In the genomic region with DNA sequence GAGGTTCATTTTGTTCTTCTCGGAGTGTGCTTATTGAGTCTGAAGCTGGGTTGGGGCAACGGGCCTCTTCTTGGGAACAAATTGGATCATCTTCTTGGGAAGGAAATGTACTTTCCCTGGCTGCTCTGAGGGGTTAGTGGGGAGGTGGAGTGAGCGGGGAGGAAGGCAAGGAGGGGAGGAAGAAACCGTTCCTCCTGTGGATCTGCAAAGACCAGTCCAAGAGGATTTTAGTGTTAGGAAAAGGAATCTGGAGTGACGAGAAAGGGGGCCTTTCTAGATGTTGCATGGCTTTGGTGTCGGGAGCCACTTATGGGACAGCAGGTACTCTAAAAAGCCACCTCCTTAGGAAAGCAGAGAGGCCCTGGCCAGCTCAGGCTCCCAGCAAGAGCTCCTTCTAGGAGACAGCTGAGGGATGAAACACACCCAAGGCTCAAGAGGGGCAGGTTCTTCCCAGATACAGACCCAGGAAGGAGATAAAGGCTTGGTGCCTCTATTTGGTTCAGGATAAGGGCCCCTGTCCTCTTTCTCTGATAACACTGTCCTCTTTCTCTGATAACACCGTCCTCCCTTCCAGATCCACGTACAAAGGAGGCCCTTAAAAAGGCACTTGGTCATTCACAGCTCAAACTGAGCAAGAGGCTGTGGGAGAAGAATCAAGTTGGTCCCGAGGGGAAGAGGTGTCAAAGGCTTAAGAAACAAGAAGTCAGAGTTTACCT, we compare ENCODE assay signal across 11 cellular contexts. TPM values are rescaled to one million over a fixed set of nuclear protein-coding genes. Genes with fewer than 3 reads are reported as not detected.
DNase-seq lines count a peak whose midpoint lies in the region; ATAC-seq and TF ChIP-seq lines count a peak whose summit lies in the region.
"Had no signal": no experiment of that assay in that cellular context is flagged by ENCODE, and none has a peak within 500 bp of the region (broad histone marks: within the 10 kb centered on the region; RNA-seq: fewer than 3 reads in every experiment).

No MANE protein-coding gene starts in this region.

- H3K23ac ChIP-seq in mesendoderm (ENCODE audit: low read length) = no peak overlapping the region

- no peak for ATAC-seq in stimulated activated naive CD8-positive, alpha-beta T cell treated with anti-CD3 and anti-CD28 coated beads, Interleukin-15, amount 100 ng/mL, for 72 hours

- H2AK5ac ChIP-seq in mesendoderm (ENCODE audit: low read length) = no peak overlapping the region

- H2BK5ac ChIP-seq in mesendoderm (ENCODE audit: low read length) = no peak overlapping the region

- H3K4me1 ChIP-seq in mesendoderm (ENCODE audit: control insufficient read depth, low read depth, low read length) = peaks cover 10% of the 10 kb centered on the region
- H3K4me1 ChIP-seq in subcutaneous abdominal adipose tissue (ENCODE audit: control insufficient read depth in 5 of 5, insufficient read depth in 5 of 5, low read length in 5 of 5) = peaks cover 12 to 52% (median 39%) of the 10 kb centered on the region in 5 donors

- peaks cover 19% of the 10 kb centered on the region for H3K27me3 ChIP-seq in mesendoderm (ENCODE audit: insufficient read depth, low read length, poor library complexity)
- H3K27me3 ChIP-seq in subcutaneous abdominal adipose tissue (ENCODE audit: control insufficient read depth in 5 of 5, insufficient read depth in 4 of 5, low read length in 5 of 5) = peaks cover 0 to 15% (median 0%) of the 10 kb centered on the region in 5 donors

- H3K4me2 ChIP-seq in mesendoderm (ENCODE audit: low read length) = peak overlapping the region; percentile 67

- no peaks in the 10 kb centered on the region for H3K9me3 ChIP-seq in subcutaneous abdominal adipose tissue (ENCODE audit: control insufficient read depth in 5 of 5, low read length in 5 of 5)

- no peak overlapping the region for H3K27ac Mint-ChIP-seq in stimulated activated naive CD8-positive, alpha-beta T cell treated with anti-CD3 and anti-CD28 coated beads, Interleukin-15, amount 100 ng/mL, for 72 hours

- peak overlapping the region; percentile 55 for H3K4me3 ChIP-seq in epithelial cell of proximal tubule (ENCODE audit: low read depth, low read length)
- peak overlapping the region; percentile 18 for H3K4me3 ChIP-seq in mesendoderm (ENCODE audit: low read length)
- peak overlapping the region; percentile 54 to 74 (median 69) for H3K4me3 ChIP-seq in subcutaneous abdominal adipose tissue (ENCODE audit: low read depth in 1 of 5, low read length in 5 of 5)

- no peak for TF ChIP-seq CTCF in epithelial cell of proximal tubule (conservative IDR thresholded peaks at IDR 0.05; ENCODE audit: low read depth, low read length)
- TF ChIP-seq CTCF in RWPE1 (conservative IDR thresholded peaks at IDR 0.05; ENCODE audit: low read depth) = no peak

- no peak overlapping the region for H2BK15ac ChIP-seq in mesendoderm (replicated peaks; ENCODE audit: low read depth)

- H3K9ac ChIP-seq in mesendoderm (ENCODE audit: low read length) (peak overlapping the region; percentile 52), subcutaneous abdominal adipose tissue (ENCODE audit: low read length in 5 of 5) (peak overlapping the region; percentile 69 to 93 (median 77))

- DNase-seq in NCI-H69 (lab: John Stamatoyannopoulos, UW) (peak; percentile 1), epithelial cell of proximal tubule (ENCODE audit: low read depth) (no peak), mesendoderm (peak; percentile 61), RWPE1 (ENCODE audit: low spot score) (no peak), 8988T (no peak), DMS53 treated with DMSO at 0.1 percent for 48 hours (lab: John Stamatoyannopoulos, UW; ENCODE audit: unreplicated experiment) (no peak)
- DNase-seq in stimulated activated naive CD8-positive, alpha-beta T cell treated with anti-CD3 and anti-CD28 coated beads, Interleukin-15, amount 100 ng/mL, for 72 hours = no peak
- DNase-seq: activated naive CD4-positive, alpha-beta T cell; KBM-7 had no signal

- no peaks in the 10 kb centered on the region for H3K4me1 Mint-ChIP-seq in stimulated activated naive CD8-positive, alpha-beta T cell treated with anti-CD3 and anti-CD28 coated beads, Interleukin-15, amount 100 ng/mL, for 72 hours

- H3K79me1 ChIP-seq in mesendoderm (ENCODE audit: low read length) = no peaks in the 10 kb centered on the region

- H3K18ac ChIP-seq in mesendoderm (ENCODE audit: low read length) = no peak overlapping the region

- peak overlapping the region; percentile 58 for H3K56ac ChIP-seq in mesendoderm (ENCODE audit: low read length)

- H3K9me3 Mint-ChIP-seq in stimulated activated naive CD8-positive, alpha-beta T cell treated with anti-CD3 and anti-CD28 coated beads, Interleukin-15, amount 100 ng/mL, for 72 hours = no peaks in the 10 kb centered on the region

- POLR2A ChIA-PET in RWPE1 (lab: Yijun Ruan, JAX; ENCODE audit: low non-redundant PET) = interaction anchor here (0.6 kb wide), 1 partner anchor 188 kb away, joined by 7 read pairs; no protein-coding TSS in a partner anchor

- H3K27ac ChIP-seq in mesendoderm (ENCODE audit: low read depth, low read length) = no peak overlapping the region
- peak overlapping the region; percentile 98 for H3K27ac ChIP-seq in subcutaneous abdominal adipose tissue (ENCODE audit: low read depth, low read length)
- no peak overlapping the region for H3K27ac ChIP-seq in RWPE1
- H3K27ac ChIP-seq: VCaP had no signal

- H3K4me3 Mint-ChIP-seq in stimulated activated naive CD8-positive, alpha-beta T cell treated with anti-CD3 and anti-CD28 coated beads, Interleukin-15, amount 100 ng/mL, for 72 hours = no peak overlapping the region

- H3K79me2 ChIP-seq in mesendoderm (ENCODE audit: control insufficient read depth, insufficient read depth, low read length) = no peaks in the 10 kb centered on the region

- H4K5ac ChIP-seq in mesendoderm (ENCODE audit: low read length) = no peak overlapping the region

- H3K36me3 ChIP-seq in mesendoderm (ENCODE audit: control insufficient read depth, insufficient read depth, low read length) = no peaks in the 10 kb centered on the region
- no peaks in the 10 kb centered on the region for H3K36me3 ChIP-seq in subcutaneous abdominal adipose tissue (ENCODE audit: control insufficient read depth in 5 of 5, insufficient read depth in 5 of 5, low read length in 5 of 5)

- WGBS in mesendoderm (ENCODE audit: extremely low coverage, insufficient coverage, low lambda C conversion rate) = no CpG with 5 or more reads among the region's 9 CpGs

- H2BK120ac ChIP-seq in mesendoderm (ENCODE audit: low read depth, low read length) = no peak overlapping the region

- CTCF ChIA-PET in RWPE1 (lab: Yijun Ruan, JAX) = interaction anchor here (0.6 kb wide), 1 partner anchor 241 kb away, joined by 3 read pairs; no protein-coding TSS in a partner anchor

- peaks cover 40% of the 10 kb centered on the region for H3K27me3 Mint-ChIP-seq in stimulated activated naive CD8-positive, alpha-beta T cell treated with anti-CD3 and anti-CD28 coated beads, Interleukin-15, amount 100 ng/mL, for 72 hours

- H3K4ac ChIP-seq in mesendoderm (ENCODE audit: low read depth, low read length) = no peak overlapping the region

- no peak overlapping the region for H4K8ac ChIP-seq in mesendoderm (ENCODE audit: low read depth, low read length)

RNA-seq across cellular contexts. Expression of a gene that starts 0.5 kb away (rescaled TPM):
- total RNA-seq in epithelial cell of proximal tubule = 0.43 and 0.63 TPM in 2 replicates
- 0.87 TPM for polyA plus RNA-seq in mesendoderm (2013, experiment 1 of 2)
- polyA plus RNA-seq in mesendoderm (2013, experiment 2 of 2) = 0.92 TPM

Comparison
In these comparisons a context has a peak if more than half of its experiments do, and no peak if none do; other contexts are left out.
1. DNase-seq: peak in NCI-H69 (single experiment) and mesendoderm (single experiment); none in epithelial cell of proximal tubule (single experiment), RWPE1 (single experiment), stimulated activated naive CD8-positive, alpha-beta T cell treated with anti-CD3 and anti-CD28 coated beads, Interleukin-15, amount 100 ng/mL, for 72 hours (0 of 2), 8988T (single experiment) and DMS53 treated with DMSO at 0.1 percent for 48 hours (single experiment).
2. H3K4me3 ChIP-seq: peak in every context shown above with its lines; median percentile 69 in subcutaneous abdominal adipose tissue; 55 in epithelial cell of proximal tubule; 18 in mesendoderm.